Comparison of ENCODE assay signal across 9 cellular contexts in the genomic region with DNA sequence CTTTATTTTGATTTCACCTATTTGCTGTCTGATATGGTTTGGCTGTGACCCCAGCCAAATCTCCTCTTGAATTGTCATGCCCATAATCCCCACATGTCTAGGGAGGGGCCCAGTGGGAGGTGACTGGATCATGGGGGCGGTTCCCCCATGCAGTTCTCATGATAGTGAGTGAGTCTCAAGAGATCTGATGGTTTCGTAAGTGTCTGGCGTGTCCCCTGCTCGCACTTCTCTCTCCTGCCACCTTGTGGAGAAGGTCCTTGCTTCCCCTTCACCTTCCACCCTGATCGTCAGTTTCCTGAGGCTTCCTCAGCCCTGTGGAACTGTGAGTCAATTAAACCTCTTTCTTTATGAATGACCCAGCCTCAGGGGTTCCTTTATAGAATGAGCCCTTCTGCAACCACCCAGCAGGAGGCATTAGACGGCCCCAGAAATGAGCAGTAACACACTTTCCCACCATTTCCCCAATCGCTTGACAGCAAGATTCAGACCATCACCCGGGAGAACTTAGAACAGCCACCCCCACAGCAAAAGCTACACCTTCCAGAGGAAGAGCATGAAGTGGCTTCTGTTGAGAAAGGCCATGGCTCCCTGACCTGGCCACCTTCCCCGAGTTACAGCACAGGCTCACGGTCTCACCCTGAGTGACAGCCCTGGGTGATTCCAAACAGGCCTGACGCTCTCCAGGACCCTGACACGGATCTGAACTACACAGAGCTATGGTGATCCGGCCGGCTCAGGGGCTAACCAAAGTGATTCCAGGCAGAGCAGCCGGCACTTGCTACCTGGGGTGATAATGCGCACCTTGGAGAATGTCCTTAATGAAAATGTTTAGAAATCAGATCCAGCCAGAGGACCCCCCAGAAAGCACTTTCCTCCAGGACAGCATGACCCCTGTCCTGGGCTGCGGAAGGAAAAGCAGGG.
DNase-seq lines count a peak whose midpoint lies in the region; ATAC-seq, FAIRE-seq and TF ChIP-seq lines count a peak whose summit lies in the region.
"Had no signal": no experiment of that assay in that cellular context is flagged by ENCODE, and none has a peak within 500 bp of the region (broad histone marks: within the 10 kb centered on the region; RNA-seq: fewer than 3 reads in every experiment).

No MANE protein-coding gene starts in this region.

- no peaks in the 10 kb centered on the region for H3K79me2 ChIP-seq in OCI-LY7 (ENCODE audit: insufficient read depth, low read depth, low read length)

- H3K9ac ChIP-seq in BLaER1 = no peak overlapping the region

- CTCF ChIA-PET in OCI-LY7 (lab: Charles Lee; ENCODE audit: unreplicated experiment) = no interaction called here

- H3K4me3 ChIP-seq in BLaER1 (no peak overlapping the region), OCI-LY7 (ENCODE audit: low read depth, low read length, poor library complexity, severe bottlenecking) (no peak overlapping the region)

- H3K9me3 ChIP-seq in BLaER1 (no peaks in the 10 kb centered on the region), OCI-LY7 (ENCODE audit: low read length) (no peaks in the 10 kb centered on the region)

- peaks cover 48% of the 10 kb centered on the region for H3K4me1 ChIP-seq in BLaER1
- no peaks in the 10 kb centered on the region for H3K4me1 ChIP-seq in OCI-LY7 (ENCODE audit: insufficient read depth, low read length, poor library complexity, severe bottlenecking)

- H3K27ac ChIP-seq in BLaER1 (no peak overlapping the region; the same call in 1 of the 2 replicates), OCI-LY7 (ENCODE audit: low read depth, low read length, poor library complexity, severe bottlenecking) (no peak overlapping the region)

- no peaks in the 10 kb centered on the region for H4K20me1 ChIP-seq in BLaER1
- no peaks in the 10 kb centered on the region for H4K20me1 ChIP-seq in OCI-LY7 (ENCODE audit: insufficient read depth, low read length)

- DNase-seq in HTR-8/SVneo (ENCODE audit: insufficient read length, low spot score) (no peak), OCI-LY7 (ENCODE audit: low spot score) (peak; percentile 30), amniotic epithelial cell (ENCODE audit: low read depth) (peak; percentile 68), inferior parietal cortex (ENCODE audit: extremely low spot score) (peak; percentile 22), AG08396 (ENCODE audit: low spot score) (no peak)
- DNase-seq in stimulated activated CD4-positive, alpha-beta T cell treated with anti-CD3 and anti-CD28 coated beads, Interleukin-1b, Interleukin-23, amount 100 ng/mL, for 48 hours = peak; percentile 50

- POLR2A ChIA-PET in OCI-LY7 (lab: Charles Lee) = no interaction called here

- peak overlapping the region; percentile 49 for H3K4me2 ChIP-seq in BLaER1
- no peak overlapping the region for H3K4me2 ChIP-seq in OCI-LY7 (ENCODE audit: low read length)

- FAIRE-seq in HTR-8/SVneo (lab: Jason Lieb, UNC) = peak; percentile 98

- BruUV-seq in OCI-LY7 (replicated peaks; lab: Mats Ljungman, UMichigan) = no TSS peak

- H2AFZ ChIP-seq in OCI-LY7 (ENCODE audit: low read length) = no peak overlapping the region

- no peaks in the 10 kb centered on the region for H3K36me3 ChIP-seq in BLaER1
- no peaks in the 10 kb centered on the region for H3K36me3 ChIP-seq in OCI-LY7 (ENCODE audit: insufficient read depth, low read length)

- H3K27me3 ChIP-seq in BLaER1 = no peaks in the 10 kb centered on the region

- intact Hi-C loops in OCI-LY7 (cut with micrococcal nuclease; ENCODE audit: unreplicated experiment) = no loop called here

- TF ChIP-seq CTCF in OCI-LY7 (conservative IDR thresholded peaks at IDR 0.05; ENCODE audit: low read length) = peak; percentile 68

- H3K9me2 ChIP-seq in OCI-LY7 (ENCODE audit: insufficient read depth, low read length) = no peaks in the 10 kb centered on the region

- ATAC-seq in HG02798 (IDR thresholded peaks at IDR 0.05; ENCODE audit: poor library complexity, unreplicated experiment) = no peak
- ATAC-seq: HCT116 had no signal

Comparison
In these comparisons a context has a peak if more than half of its experiments do, and no peak if none do; other contexts are left out.
1. DNase-seq: peak in OCI-LY7 (single experiment), amniotic epithelial cell (single experiment), inferior parietal cortex (single experiment) and stimulated activated CD4-positive, alpha-beta T cell treated with anti-CD3 and anti-CD28 coated beads, Interleukin-1b, Interleukin-23, amount 100 ng/mL, for 48 hours (single experiment); none in HTR-8/SVneo (single experiment) and AG08396 (single experiment).